ENCODE assay signal across 32 cellular contexts in the genomic region with DNA sequence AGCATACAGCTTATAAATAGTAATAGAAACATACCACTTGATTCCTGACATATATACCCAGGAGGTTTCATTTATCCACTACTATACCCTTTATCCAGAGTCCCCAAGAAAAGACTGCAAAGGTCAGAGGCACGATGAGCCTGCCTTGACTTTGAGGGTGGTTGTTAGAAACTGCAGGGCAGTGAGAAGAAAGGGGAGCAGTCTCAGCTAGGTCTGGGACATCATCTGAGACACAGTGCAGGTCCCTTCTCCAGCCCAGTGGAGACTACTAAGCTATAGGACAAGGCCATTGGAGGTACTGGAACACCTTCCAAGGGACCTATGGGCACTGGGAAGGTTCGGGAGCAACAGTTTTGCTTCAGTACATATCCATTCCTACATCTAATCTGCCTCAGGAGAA. TPM values are rescaled to one million over a fixed set of nuclear protein-coding genes. Genes with fewer than 3 reads are reported as not detected.
"Had no signal": no experiment of that assay in that cellular context is flagged by ENCODE, and none has a peak within 500 bp of the region (broad histone marks: within the 10 kb centered on the region; RNA-seq: fewer than 3 reads in every experiment).

No MANE protein-coding gene starts in this region.

- H3K4me3 Mint-ChIP-seq: naive thymus-derived CD8-positive, alpha-beta T cell; nephron progenitor cell; stimulated activated naive B cell treated with anti-CD40 and anti-IgM and Interleukin-4, amounts not matched to agents 10 μg/mL and 1 μg/mL and 100 μg/mL, for 72 hours; stimulated activated naive CD8-positive, alpha-beta T cell treated with anti-CD3 and anti-CD28 coated beads, Interleukin-15, Interleukin-2, amounts not matched to agents 100 ng/mL and 50 ng/mL, for 24 hours had no signal

- H3K36me3 ChIP-seq: gastroesophageal sphincter, heart left ventricle, left lung, ovary, sigmoid colon, spleen, thoracic aorta, tibial nerve, upper lobe of right lung, uterus had no signal

- H3K27ac ChIP-seq: dorsolateral prefrontal cortex, epithelial cell of prostate, gastroesophageal sphincter, heart left ventricle, hepatocyte, left lung, ovary, psoas muscle, sigmoid colon, spleen, thoracic aorta, tibial nerve, upper lobe of right lung, uterus had no signal

- H3K4me1 Mint-ChIP-seq: naive thymus-derived CD8-positive, alpha-beta T cell; nephron progenitor cell; stimulated activated naive B cell treated with anti-CD40 and anti-IgM and Interleukin-4, amounts not matched to agents 10 μg/mL and 1 μg/mL and 100 μg/mL, for 72 hours had no signal

- H3K27ac Mint-ChIP-seq: naive thymus-derived CD8-positive, alpha-beta T cell; nephron progenitor cell; stimulated activated naive B cell treated with anti-CD40 and anti-IgM and Interleukin-4, amounts not matched to agents 10 μg/mL and 1 μg/mL and 100 μg/mL, for 72 hours; stimulated activated naive CD8-positive, alpha-beta T cell treated with anti-CD3 and anti-CD28 coated beads, Interleukin-15, Interleukin-2, amounts not matched to agents 100 ng/mL and 50 ng/mL, for 24 hours had no signal

- H3K4me2 ChIP-seq: hepatocyte had no signal

- H3K4me1 ChIP-seq: gastroesophageal sphincter, heart left ventricle, left lung, psoas muscle, sigmoid colon, spleen, tibial nerve, upper lobe of right lung, uterus had no signal

- H3K79me2 ChIP-seq: hepatocyte had no signal

- FAIRE-seq: colon had no signal

- H2AFZ ChIP-seq: hepatocyte had no signal

- H3K27me3 ChIP-seq: dorsolateral prefrontal cortex, gastroesophageal sphincter, heart left ventricle, hepatocyte, left lung, ovary, sigmoid colon, spleen, tibial nerve, upper lobe of right lung, uterus had no signal

- H3K27me3 Mint-ChIP-seq: stimulated activated naive B cell treated with anti-CD40 and anti-IgM and Interleukin-4, amounts not matched to agents 10 μg/mL and 1 μg/mL and 100 μg/mL, for 72 hours had no signal

- ATAC-seq: esophagus mucosa; gastroesophageal sphincter; heart left ventricle; left cardiac atrium; left lung; naive thymus-derived CD8-positive, alpha-beta T cell; psoas muscle; right cardiac atrium; stimulated activated naive B cell treated with anti-CD40 and anti-IgM and Interleukin-4, amounts not matched to agents 10 μg/mL and 1 μg/mL and 100 μg/mL, for 72 hours; upper lobe of right lung had no signal

- H3K9me3 ChIP-seq: gastroesophageal sphincter, left lung, ovary, psoas muscle, sigmoid colon, spleen, thoracic aorta, tibial nerve, upper lobe of right lung, uterus had no signal

- H3K4me3 ChIP-seq: dorsolateral prefrontal cortex, gastroesophageal sphincter, heart left ventricle, hepatocyte, left lung, ovary, psoas muscle, sigmoid colon, spleen, thoracic aorta, tibial nerve, upper lobe of right lung, uterus had no signal

- H3K36me3 Mint-ChIP-seq: naive thymus-derived CD8-positive, alpha-beta T cell; stimulated activated naive B cell treated with anti-CD40 and anti-IgM and Interleukin-4, amounts not matched to agents 10 μg/mL and 1 μg/mL and 100 μg/mL, for 72 hours had no signal

- DNase-seq: dorsolateral prefrontal cortex; effector CD4-positive, alpha-beta T cell; foreskin fibroblast; heart left ventricle; left cardiac atrium; left lung; midbrain; naive thymus-derived CD8-positive, alpha-beta T cell; nephron progenitor cell; nucleus accumbens; ovary; posterior cingulate gyrus; psoas muscle; right cardiac atrium; sigmoid colon; spleen; stimulated activated CD4-positive, alpha-beta T cell treated with anti-CD3 and anti-CD28 coated beads, Interleukin-2, amount 100 ng/mL, for 48 hours; stimulated activated naive B cell treated with anti-CD40 and anti-IgM and Interleukin-4, amounts not matched to agents 10 μg/mL and 1 μg/mL and 100 μg/mL, for 72 hours; upper lobe of right lung; uterus had no signal

- H3K9me3 Mint-ChIP-seq: stimulated activated naive B cell treated with anti-CD40 and anti-IgM and Interleukin-4, amounts not matched to agents 10 μg/mL and 1 μg/mL and 100 μg/mL, for 72 hours; stimulated activated naive CD8-positive, alpha-beta T cell treated with anti-CD3 and anti-CD28 coated beads, Interleukin-15, Interleukin-2, amounts not matched to agents 100 ng/mL and 50 ng/mL, for 24 hours had no signal

RNA-seq across cellular contexts. Expression of gene TEKT3, which starts 20.2 kb away (rescaled TPM):
- total RNA-seq: esophagus mucosa; kidney epithelial cell; lung microvascular endothelial cell; myocyte; naive thymus-derived CD8-positive, alpha-beta T cell; skeletal muscle tissue; thoracic aorta; upper lobe of right lung had no signal
- polyA plus RNA-seq: naive thymus-derived CD8-positive, alpha-beta T cell had no signal
